8 cellular contexts compared by ENCODE assay signal in genomic region chr12:132561784-132562156, GRCh38. TPM values are rescaled to one million over a fixed set of nuclear protein-coding genes. Genes with fewer than 3 reads are reported as not detected.
DNase-seq lines count a peak whose midpoint lies in the region; ATAC-seq and TF ChIP-seq lines count a peak whose summit lies in the region.

No MANE protein-coding gene starts in this region.

- H3K9me3 Mint-ChIP-seq in activated T-helper 1 cell treated with anti-CD3 and anti-CD28 coated beads, Interleukin-12 subunit alpha, Interleukin-12 subunit beta, Interleukin-2, Interleukin-4 antibody, amounts not matched to agents 30 ng/mL and 10 ng/mL and 1 ng/mL, durations not matched to agents 14 hours and 24 hours and 36 hours: no peaks in the 10 kb centered on the region

- TF ChIP-seq CTCF in GM12864 (IDR thresholded peaks at IDR 0.05; ENCODE audit: low read depth, low read length, missing control alignments): peak; percentile 59

- H3K27me3 Mint-ChIP-seq in activated T-helper 1 cell treated with anti-CD3 and anti-CD28 coated beads, Interleukin-12 subunit alpha, Interleukin-12 subunit beta, Interleukin-2, Interleukin-4 antibody, amounts not matched to agents 30 ng/mL and 10 ng/mL and 1 ng/mL, durations not matched to agents 14 hours and 24 hours and 36 hours (ENCODE audit: insufficient read depth): peaks cover 5% of the 10 kb centered on the region

- H3K4me1 Mint-ChIP-seq in activated T-helper 1 cell treated with anti-CD3 and anti-CD28 coated beads, Interleukin-12 subunit alpha, Interleukin-12 subunit beta, Interleukin-2, Interleukin-4 antibody, amounts not matched to agents 30 ng/mL and 10 ng/mL and 1 ng/mL, durations not matched to agents 14 hours and 24 hours and 36 hours (ENCODE audit: low read depth): peaks cover 13% of the 10 kb centered on the region

- H3K27ac Mint-ChIP-seq in activated T-helper 1 cell treated with anti-CD3 and anti-CD28 coated beads, Interleukin-12 subunit alpha, Interleukin-12 subunit beta, Interleukin-2, Interleukin-4 antibody, amounts not matched to agents 30 ng/mL and 10 ng/mL and 1 ng/mL, durations not matched to agents 14 hours and 24 hours and 36 hours: no peak overlapping the region

- H3K4me3 Mint-ChIP-seq in activated T-helper 1 cell treated with anti-CD3 and anti-CD28 coated beads, Interleukin-12 subunit alpha, Interleukin-12 subunit beta, Interleukin-2, Interleukin-4 antibody, amounts not matched to agents 30 ng/mL and 10 ng/mL and 1 ng/mL, durations not matched to agents 14 hours and 24 hours and 36 hours: no peak overlapping the region

- no peak overlapping the region for H3K4me3 ChIP-seq in GM12864 (ENCODE audit: low read depth, low read length)

- DNase-seq in AG08396 (ENCODE audit: low spot score) (peak; percentile 66), GM12864 (ENCODE audit: low read depth) (no peak), RKO (ENCODE audit: low spot score) (peak; percentile 43), germinal center (ENCODE audit: low spot score) (peak; percentile 64), NCI-H524 treated with DMSO at 0.1 percent for 48 hours (lab: John Stamatoyannopoulos, UW) (no peak), foreskin melanocyte (no peak)
- no peak for DNase-seq in activated T-helper 1 cell treated with anti-CD3 and anti-CD28 coated beads, Interleukin-12 subunit alpha, Interleukin-12 subunit beta, Interleukin-2, Interleukin-4 antibody, amounts not matched to agents 30 ng/mL and 10 ng/mL and 1 ng/mL, durations not matched to agents 14 hours and 24 hours and 36 hours (ENCODE audit: low spot score)

- intact Hi-C loops in activated T-helper 1 cell treated with anti-CD3 and anti-CD28 coated beads, Interleukin-12 subunit alpha, Interleukin-12 subunit beta, Interleukin-2, Interleukin-4 antibody, amounts not matched to agents 30 ng/mL and 10 ng/mL and 1 ng/mL, durations not matched to agents 14 hours and 24 hours and 36 hours (cut with micrococcal nuclease): loop anchor here (1.0 kb wide), 2 partner anchors 54 to 146 kb away; no protein-coding TSS in a partner anchor

- no peaks in the 10 kb centered on the region for H3K36me3 Mint-ChIP-seq in activated T-helper 1 cell treated with anti-CD3 and anti-CD28 coated beads, Interleukin-12 subunit alpha, Interleukin-12 subunit beta, Interleukin-2, Interleukin-4 antibody, amounts not matched to agents 30 ng/mL and 10 ng/mL and 1 ng/mL, durations not matched to agents 14 hours and 24 hours and 36 hours (ENCODE audit: low read depth)

- no peak for ATAC-seq in HG03135 (IDR thresholded peaks at IDR 0.05; ENCODE audit: unreplicated experiment)

RNA-seq across cellular contexts. Expression of gene LRCOL1, which starts 48.6 kb away (rescaled TPM):
- not detected in 2 replicates for total RNA-seq in activated T-helper 1 cell treated with anti-CD3 and anti-CD28 coated beads, Interleukin-12 subunit alpha, Interleukin-12 subunit beta, Interleukin-2, Interleukin-4 antibody, amounts not matched to agents 30 ng/mL and 10 ng/mL and 1 ng/mL, durations not matched to agents 14 hours and 24 hours and 36 hours

RNA-seq across cellular contexts. Expression of gene P2RX2, which starts 56.8 kb away (rescaled TPM):
- not detected in 2 replicates for total RNA-seq in activated T-helper 1 cell treated with anti-CD3 and anti-CD28 coated beads, Interleukin-12 subunit alpha, Interleukin-12 subunit beta, Interleukin-2, Interleukin-4 antibody, amounts not matched to agents 30 ng/mL and 10 ng/mL and 1 ng/mL, durations not matched to agents 14 hours and 24 hours and 36 hours

Comparison
In these comparisons a context has a peak if more than half of its experiments do, and no peak if none do; other contexts are left out.
1. DNase-seq: peak in AG08396 (single experiment), RKO (single experiment) and germinal center (single experiment); none in GM12864 (single experiment), activated T-helper 1 cell treated with anti-CD3 and anti-CD28 coated beads, Interleukin-12 subunit alpha, Interleukin-12 subunit beta, Interleukin-2, Interleukin-4 antibody, amounts not matched to agents 30 ng/mL and 10 ng/mL and 1 ng/mL, durations not matched to agents 14 hours and 24 hours and 36 hours (single experiment), NCI-H524 treated with DMSO at 0.1 percent for 48 hours (single experiment) and foreskin melanocyte (single experiment).